In the genomic region with DNA sequence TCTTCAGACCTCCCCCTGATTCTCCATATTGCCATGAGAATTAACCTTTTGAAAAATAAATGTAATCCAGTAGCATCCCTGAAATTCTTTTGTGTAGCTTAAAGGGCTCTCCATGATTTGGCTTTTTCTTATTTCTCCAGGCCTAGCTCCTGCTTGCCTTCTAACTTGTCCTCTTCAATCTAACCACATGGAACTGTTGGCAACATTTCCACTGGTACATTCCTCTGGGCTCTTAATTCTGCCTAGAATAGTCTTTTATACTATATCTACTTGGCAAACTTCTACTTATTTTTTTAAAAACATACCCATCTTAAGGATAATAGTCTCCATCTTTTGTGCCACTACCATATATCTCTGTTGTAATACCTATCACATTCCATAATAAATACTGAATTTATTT, we compare ENCODE assay signal across 18 cellular contexts. TPM values are rescaled to one million over a fixed set of nuclear protein-coding genes. Genes with fewer than 3 reads are reported as not detected.
DNase-seq lines count a peak whose midpoint lies in the region; ATAC-seq and TF ChIP-seq lines count a peak whose summit lies in the region.
"Had no signal": no experiment of that assay in that cellular context is flagged by ENCODE, and none has a peak within 500 bp of the region (broad histone marks: within the 10 kb centered on the region; RNA-seq: fewer than 3 reads in every experiment).

No MANE protein-coding gene starts in this region.

- no peaks in the 10 kb centered on the region for H3K27me3 ChIP-seq in IMR-90 (ENCODE audit: control insufficient read depth, insufficient read depth, low read length)
- H3K27me3 ChIP-seq in left lung: no peaks in the 10 kb centered on the region
- H3K27me3 ChIP-seq: BLaER1 had no signal

- H3K23ac ChIP-seq in IMR-90 (ENCODE audit: low read depth, low read length): no peak overlapping the region

- DNase-seq in IMR-90 (peak; percentile 1), astrocyte of the spinal cord (ENCODE audit: low read depth, low spot score) (peak; percentile 24), left lung (no peak), occipital lobe (lab: John Stamatoyannopoulos, UW) (no peak), MCF 10A (ENCODE audit: unreplicated experiment) (no peak)
- DNase-seq: AML-193; Caco-2; CD8-positive, alpha-beta memory T cell; DND-41; GF-D8; H9 had no signal

- no peak overlapping the region for H3K4me3 ChIP-seq in IMR-90 (ENCODE audit: insufficient read depth, low read depth, low read length)
- no peak overlapping the region for H3K4me3 ChIP-seq in astrocyte of the spinal cord (ENCODE audit: low read depth, low read length)
- H3K4me3 ChIP-seq in left lung: no peak overlapping the region
- H3K4me3 ChIP-seq: A549, BLaER1, GM23338, K562 had no signal

- in situ Hi-C loops in IMR-90 (cut with MboI; ENCODE audit: low sequenced_read_pairs): no loop called here
- in situ Hi-C loops in astrocyte of the spinal cord (cut with HindIII; ENCODE audit: low sequenced_read_pairs): no loop called here

- H3K27ac ChIP-seq in IMR-90 (ENCODE audit: insufficient read depth, low read length) (no peak overlapping the region), left lung (no peak overlapping the region)
- H3K27ac ChIP-seq: A549, BLaER1, HL-60 had no signal

- no peak overlapping the region for H3K4me2 ChIP-seq in IMR-90 (ENCODE audit: low read depth, low read length)
- H3K4me2 ChIP-seq: A549, BLaER1, GM23338 had no signal

- TF ChIP-seq CTCF in IMR-90 (conservative IDR thresholded peaks at IDR 0.05; ENCODE audit: low read depth, low read length) (no peak), astrocyte of the spinal cord (IDR thresholded peaks at IDR 0.05; ENCODE audit: low read depth, low read length) (no peak), left lung (IDR thresholded peaks at IDR 0.05) (no peak), MCF 10A (IDR thresholded peaks at IDR 0.05; ENCODE audit: unreplicated experiment) (no peak)

- H2AK9ac ChIP-seq in IMR-90 (replicated peaks; ENCODE audit: low read depth, low read length, poor library complexity): no peak overlapping the region

- no peak overlapping the region for H2AFZ ChIP-seq in IMR-90 (replicated peaks; ENCODE audit: low read length, poor library complexity)
- H2AFZ ChIP-seq: GM23338 had no signal

- no peak overlapping the region for H3K27ac Mint-ChIP-seq in MCF 10A (ENCODE audit: low read depth, unreplicated experiment)
- H3K27ac Mint-ChIP-seq: CD8-positive, alpha-beta memory T cell; GM23338; H9 had no signal

- BruUV-seq in IMR-90 (replicated peaks; lab: Mats Ljungman, UMichigan) (no TSS peak), MCF 10A (replicated peaks; lab: Mats Ljungman, UMichigan) (no TSS peak)

- no peak for TF ChIP-seq POLR2A in IMR-90 (IDR thresholded peaks at IDR 0.05; ENCODE audit: low read depth, low read length)

- H3K14ac ChIP-seq in IMR-90 (replicated peaks; ENCODE audit: low read depth, low read length): no peak overlapping the region

- peaks cover 5% of the 10 kb centered on the region for H3K36me3 Mint-ChIP-seq in MCF 10A (ENCODE audit: insufficient read depth, unreplicated experiment)

- H3K4me3 Mint-ChIP-seq in MCF 10A (ENCODE audit: unreplicated experiment): no peak overlapping the region
- H3K4me3 Mint-ChIP-seq: CD8-positive, alpha-beta memory T cell; GM23338; H9 had no signal

- CTCF ChIA-PET in IMR-90 (lab: Yijun Ruan, JAX): no interaction called here
- CTCF ChIA-PET in MCF 10A (lab: Yijun Ruan, JAX): no interaction called here

- H4K20me1 ChIP-seq in IMR-90 (ENCODE audit: insufficient read depth, low read length): no peaks in the 10 kb centered on the region
- H4K20me1 ChIP-seq: BLaER1 had no signal

- POLR2A ChIA-PET in IMR-90 (lab: Charles Lee; ENCODE audit: unreplicated experiment) (no interaction called here), MCF 10A (lab: Yijun Ruan, JAX) (interaction anchor here (0.7 to 0.9 kb wide), 2 partner anchors 12 to 85 kb away, joined by 3 read pairs; a partner anchor contains a TSS)

- no peak overlapping the region for H4K5ac ChIP-seq in IMR-90 (ENCODE audit: low read depth, low read length)

- H4K91ac ChIP-seq in IMR-90 (ENCODE audit: insufficient read depth, low read depth, low read length): no peak overlapping the region

- H3K9ac ChIP-seq in IMR-90 (ENCODE audit: low read depth, low read length): no peak overlapping the region
- H3K9ac ChIP-seq: BLaER1 had no signal

- no peak overlapping the region for H2BK20ac ChIP-seq in IMR-90 (ENCODE audit: low read depth, low read length)

- H3K4ac ChIP-seq in IMR-90 (ENCODE audit: low read depth, low read length): no peak overlapping the region

- no peak overlapping the region for H3K18ac ChIP-seq in IMR-90 (ENCODE audit: low read depth, low read length)

- H2BK5ac ChIP-seq in IMR-90 (ENCODE audit: low read depth, low read length, poor library complexity, severe bottlenecking): no peak overlapping the region

- intact Hi-C loops in IMR-90 (cut with micrococcal nuclease) (no loop called here), left lung (cut with DNase I) (no loop called here), MCF 10A (cut with micrococcal nuclease) (no loop called here)

- H3K36me3 ChIP-seq in IMR-90 (ENCODE audit: control insufficient read depth, insufficient read depth, low read length) (no peaks in the 10 kb centered on the region), left lung (no peaks in the 10 kb centered on the region)
- H3K36me3 ChIP-seq: BLaER1 had no signal

- ATAC-seq in IMR-90 (ENCODE audit: low read depth) (no peak), left lung (peak; percentile 59), HG03280 (IDR thresholded peaks at IDR 0.05; ENCODE audit: unreplicated experiment) (no peak), HG03342 (IDR thresholded peaks at IDR 0.05; ENCODE audit: unreplicated experiment) (no peak)
- ATAC-seq: A549, GM23338, K562 had no signal

- dilution Hi-C loops in IMR-90 (cut with HindIII; ENCODE audit: low sequenced_read_pairs, unreplicated experiment): no loop called here

- no peaks in the 10 kb centered on the region for H3K79me1 ChIP-seq in IMR-90 (ENCODE audit: low read depth in 1 of 2, low read length in 2 of 2)

- TF ChIP-seq RAD21 in IMR-90 (IDR thresholded peaks at IDR 0.05; ENCODE audit: low read length): no peak

- no peak overlapping the region for H2AK5ac ChIP-seq in IMR-90 (ENCODE audit: low read depth, low read length)

- no peaks in the 10 kb centered on the region for H3K4me1 Mint-ChIP-seq in MCF 10A (ENCODE audit: insufficient read depth, unreplicated experiment)
- H3K4me1 Mint-ChIP-seq: CD8-positive, alpha-beta memory T cell had no signal

- H3K56ac ChIP-seq in IMR-90 (ENCODE audit: extremely low read depth, insufficient read depth, low read length): no peak overlapping the region

- H3K9me3 ChIP-seq in IMR-90 (ENCODE audit: control insufficient read depth, insufficient read depth, low read length) (no peaks in the 10 kb centered on the region), left lung (no peaks in the 10 kb centered on the region)
- H3K9me3 ChIP-seq: A549, BLaER1, Caco-2 had no signal

- no peaks in the 10 kb centered on the region for H3K27me3 Mint-ChIP-seq in MCF 10A (ENCODE audit: insufficient read depth, unreplicated experiment)
- H3K27me3 Mint-ChIP-seq: CD8-positive, alpha-beta memory T cell had no signal

- no peak overlapping the region for H2BK120ac ChIP-seq in IMR-90 (ENCODE audit: low read depth, low read length)

- H3K4me1 ChIP-seq in IMR-90 (ENCODE audit: control insufficient read depth, insufficient read depth, low read length) (no peaks in the 10 kb centered on the region; the same call in 1 of the 2 replicates), left lung (no peaks in the 10 kb centered on the region)
- H3K4me1 ChIP-seq: A549, BLaER1, Caco-2 had no signal

- H3K9me1 ChIP-seq in IMR-90 (ENCODE audit: insufficient read depth, low read length): no peaks in the 10 kb centered on the region

- H3K9me3 Mint-ChIP-seq in MCF 10A (ENCODE audit: unreplicated experiment): no peaks in the 10 kb centered on the region
- H3K9me3 Mint-ChIP-seq: CD8-positive, alpha-beta memory T cell; GM23338; H9 had no signal

- no peak overlapping the region for H2BK15ac ChIP-seq in IMR-90 (ENCODE audit: low read depth, low read length)

- no peak overlapping the region for H4K8ac ChIP-seq in IMR-90 (ENCODE audit: low read depth in 2 of 2, low read length in 2 of 2)

TF ChIP-seq in IMR-90, 13 proteins besides CTCF, POLR2A, EP300 and RAD21 (continues in another document):
- no peak for TF ChIP-seq SMC3 (IDR thresholded peaks at IDR 0.05; ENCODE audit: low read depth, low read length)
- no peak for TF ChIP-seq CHD1 (IDR thresholded peaks at IDR 0.05; ENCODE audit: low read depth, low read length)
- TF ChIP-seq BHLHE40 (IDR thresholded peaks at IDR 0.05; ENCODE audit: low read depth, low read length): no peak
- no peak for TF ChIP-seq MAZ (IDR thresholded peaks at IDR 0.05; ENCODE audit: borderline replicate concordance, low read depth, low read length)
- TF ChIP-seq FOS (IDR thresholded peaks at IDR 0.05; ENCODE audit: low read depth, low read length): no peak
- no peak for TF ChIP-seq NFE2L2 (IDR thresholded peaks at IDR 0.05; ENCODE audit: low read depth, low read length)
- TF ChIP-seq, protein P1, sequence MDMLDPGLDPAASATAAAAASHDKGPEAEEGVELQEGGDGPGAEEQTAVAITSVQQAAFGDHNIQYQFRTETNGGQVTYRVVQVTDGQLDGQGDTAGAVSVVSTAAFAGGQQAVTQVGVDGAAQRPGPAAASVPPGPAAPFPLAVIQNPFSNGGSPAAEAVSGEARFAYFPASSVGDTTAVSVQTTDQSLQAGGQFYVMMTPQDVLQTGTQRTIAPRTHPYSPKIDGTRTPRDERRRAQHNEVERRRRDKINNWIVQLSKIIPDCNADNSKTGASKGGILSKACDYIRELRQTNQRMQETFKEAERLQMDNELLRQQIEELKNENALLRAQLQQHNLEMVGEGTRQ (IDR thresholded peaks at IDR 0.05; ENCODE audit: low read depth, low read length): no peak
- TF ChIP-seq CEBPB (IDR thresholded peaks at IDR 0.05; ENCODE audit: low read depth, low read length): no peak
- no peak for TF ChIP-seq MAFK (IDR thresholded peaks at IDR 0.05; ENCODE audit: low read depth, low read length)
- TF ChIP-seq RCOR1 (IDR thresholded peaks at IDR 0.05; ENCODE audit: insufficient replicate concordance, low read length): no peak

RNA-seq across cellular contexts. Expression of a gene that starts 54.1 kb away (rescaled TPM):
- total RNA-seq in IMR-90 (2012; rRNA removed): 48.8 and 106 TPM in 2 replicates
- polyA plus RNA-seq in IMR-90 (2012; rRNA removed): 58.3 and 72.7 TPM in 2 replicates
- polyA plus RNA-seq in IMR-90 (2012; cell fraction: cytosol; rRNA removed): 42.1 and 49.5 TPM in 2 replicates
- 9.1 and 17.4 TPM in 2 replicates for polyA plus RNA-seq in IMR-90 (2012; cell fraction: nucleus; rRNA removed; ENCODE audit: low replicate concordance)
- 10 to 100 TPM; 46.3 to 56.9 TPM for total RNA-seq in left lung
- 37.4 TPM for total RNA-seq in occipital lobe
- 42.0 and 61.7 TPM in 2 replicates for total RNA-seq in MCF 10A (2022)

Comparison
In these comparisons a context has a peak if more than half of its experiments do, and no peak if none do; other contexts are left out.
1. DNase-seq: peak in IMR-90 (single experiment) and astrocyte of the spinal cord (single experiment); none in left lung (0 of 2), occipital lobe (single experiment) and MCF 10A (single experiment).